In genomic region chr3:52220380-52221026, GRCh38 we compare ENCODE assay signal across 8 cellular contexts. TPM values are rescaled to one million over a fixed set of nuclear protein-coding genes. Genes with fewer than 3 reads are reported as not detected.
DNase-seq lines count a peak whose midpoint lies in the region; ATAC-seq and TF ChIP-seq lines count a peak whose summit lies in the region.

No MANE protein-coding gene starts in this region.

- no peak for TF ChIP-seq EP300 in suprapubic skin (IDR thresholded peaks at IDR 0.05)

- 30% methylated on average over 9 of the region's 9 CpGs for WGBS in suprapubic skin

- H3K27ac ChIP-seq in SJCRH30 = no peak overlapping the region
- no peak overlapping the region for H3K27ac ChIP-seq in suprapubic skin

- DNase-seq in NCI-H1436 (lab: John Stamatoyannopoulos, UW) (peak; percentile 34), NCI-H1436 treated with DMSO at 0.1 percent for 48 hours (lab: John Stamatoyannopoulos, UW) (no peak), SJCRH30 (peak; percentile 82 to 90), fibroblast of villous mesenchyme (ENCODE audit: low read depth) (peak; percentile 67), omental fat pad (ENCODE audit: low spot score) (peak; percentile 89), suprapubic skin (ENCODE audit: low spot score in 2 of 2) (peak; percentile 91 to 93)
- DNase-seq in activated effector memory CD4-positive, alpha-beta T cell treated with Interleukin-2 at 50 U/mL for 16 hours = peak; percentile 80

- H3K27me3 ChIP-seq in SJCRH30 (no peaks in the 10 kb centered on the region), suprapubic skin (no peaks in the 10 kb centered on the region)

- H3K9me3 ChIP-seq in SJCRH30 (replicated peaks) (no peaks in the 10 kb centered on the region), suprapubic skin (no peaks in the 10 kb centered on the region)

- TF ChIP-seq POLR2A in suprapubic skin (IDR thresholded peaks at IDR 0.05) = no peak

- no peak overlapping the region for H3K4me3 ChIP-seq in SJCRH30
- H3K4me3 ChIP-seq in fibroblast of villous mesenchyme (ENCODE audit: low read depth, low read length) = no peak overlapping the region
- no peak overlapping the region for H3K4me3 ChIP-seq in suprapubic skin

- TF ChIP-seq CTCF in LNCAP (IDR thresholded peaks at IDR 0.05) = peak; percentile 93
- TF ChIP-seq CTCF in fibroblast of villous mesenchyme (IDR thresholded peaks at IDR 0.05; ENCODE audit: insufficient read depth, low read depth, low read length) = peak; percentile 91
- TF ChIP-seq CTCF in omental fat pad (IDR thresholded peaks at IDR 0.05) = peak in 1 of 3 donors; percentile 92
- TF ChIP-seq CTCF in suprapubic skin (IDR thresholded peaks at IDR 0.05) = peak; percentile 86 to 94

- ATAC-seq in omental fat pad (ENCODE audit: low FRiP score) = peak; percentile 57

- H3K4me1 ChIP-seq in SJCRH30 = peaks cover 21% of the 10 kb centered on the region
- H3K4me1 ChIP-seq in suprapubic skin = peaks cover 51% of the 10 kb centered on the region

- H3K36me3 ChIP-seq in SJCRH30 = no peaks in the 10 kb centered on the region
- peaks cover 2% of the 10 kb centered on the region for H3K36me3 ChIP-seq in suprapubic skin

RNA-seq across cellular contexts. Expression of gene TLR9, which starts 4.9 kb away (rescaled TPM):
- total RNA-seq in SJCRH30 (2014; rRNA removed; shearing (Covaris generic)) = not detected in 2 replicates
- total RNA-seq in fibroblast of villous mesenchyme = not detected in 2 replicates
- total RNA-seq in omental fat pad = under 1 TPM in 1 of 4 donors, not detected in 3; 0.19 TPM
- under 1 TPM in 1 of 4 donors, not detected in 3; 0.16 TPM for total RNA-seq in suprapubic skin

RNA-seq across cellular contexts. Expression of gene TWF2, which starts 18.5 kb away (rescaled TPM):
- 32.3 and 32.7 TPM in 2 replicates for total RNA-seq in SJCRH30 (2014; rRNA removed; shearing (Covaris generic))
- total RNA-seq in fibroblast of villous mesenchyme (75.6 and 130 TPM in 2 replicates), omental fat pad (100 to 1,000 TPM in 1 of 4 donors, 10 to 100 TPM in 3; 50.1 to 116 (median 78.3) TPM), suprapubic skin (10 to 100 TPM; 33.2 to 46.2 (median 42.6) TPM)

RNA-seq across cellular contexts. Expression of gene ALAS1, which starts 22.5 kb away (rescaled TPM):
- 46.8 and 50.3 TPM in 2 replicates for total RNA-seq in SJCRH30 (2014; rRNA removed; shearing (Covaris generic))
- 42.5 and 52.2 TPM in 2 replicates for total RNA-seq in fibroblast of villous mesenchyme
- 10 to 100 TPM; 29.3 to 79.7 (median 31.0) TPM for total RNA-seq in omental fat pad
- total RNA-seq in suprapubic skin = 10 to 100 TPM; 28.8 to 54.4 (median 31.9) TPM

RNA-seq across cellular contexts. Expression of gene PPM1M, which starts 25.1 kb away (rescaled TPM):
- total RNA-seq in SJCRH30 (2014; rRNA removed; shearing (Covaris generic)) = 6.1 and 7.6 TPM in 2 replicates
- 19.0 and 20.3 TPM in 2 replicates for total RNA-seq in fibroblast of villous mesenchyme
- 10 to 100 TPM; 17.0 to 32.2 (median 23.9) TPM for total RNA-seq in omental fat pad
- total RNA-seq in suprapubic skin = 10 to 100 TPM in 3 of 4 donors, 1 to 10 TPM in 1; 10.0 to 17.5 (median 11.3) TPM

RNA-seq across cellular contexts. Expression of gene WDR82, which starts 57.9 kb away (rescaled TPM):
- total RNA-seq in SJCRH30 (2014; rRNA removed; shearing (Covaris generic)) = 93.9 and 97.1 TPM in 2 replicates
- total RNA-seq in fibroblast of villous mesenchyme = 51.2 and 68.2 TPM in 2 replicates
- total RNA-seq in omental fat pad = 10 to 100 TPM; 42.9 to 56.9 (median 51.4) TPM
- total RNA-seq in suprapubic skin = 10 to 100 TPM; 46.7 to 57.6 (median 52.5) TPM
